Comparison of ENCODE assay signal across 9 cellular contexts in genomic region chr9:73133042-73133651, GRCh38. TPM values are rescaled to one million over a fixed set of nuclear protein-coding genes. Genes with fewer than 3 reads are reported as not detected.
A peak's percentile ranks its signal among the peaks of the same experiment; 100 is the strongest.
DNase-seq lines count a peak whose midpoint lies in the region; ATAC-seq and TF ChIP-seq lines count a peak whose summit lies in the region.
"Had no signal": no experiment of that assay in that cellular context is flagged by ENCODE, and none has a peak within 500 bp of the region (broad histone marks: within the 10 kb centered on the region; RNA-seq: fewer than 3 reads in every experiment).

No MANE protein-coding gene starts in this region.

- H3K4me1 ChIP-seq in esophagus squamous epithelium (peaks cover 5 to 68% (median 11%) of the 10 kb centered on the region in 3 donors), spleen (peaks cover 8 to 40% (median 15%) of the 10 kb centered on the region in 6 donors)

- TF ChIP-seq POLR2A in esophagus squamous epithelium (IDR thresholded peaks at IDR 0.05) = no peak
- no peak for TF ChIP-seq POLR2A in spleen (IDR thresholded peaks at IDR 0.05)

- H3K27ac ChIP-seq in RWPE1 (peak overlapping the region; percentile 65), esophagus squamous epithelium (peak overlapping the region; percentile 50 to 91 (median 86)), spleen (peak overlapping the region in 7 of 8 donors; percentile 84 to 93 (median 90))

- H3K36me3 ChIP-seq in esophagus squamous epithelium (no peaks in the 10 kb centered on the region), spleen (no peaks in the 10 kb centered on the region)

- no peak for ATAC-seq in HG03097 (IDR thresholded peaks at IDR 0.05; ENCODE audit: low FRiP score, unreplicated experiment)

- peak; percentile 6 for DNase-seq in NCI-H2107 treated with DMSO at 0.1 percent for 48 hours (lab: John Stamatoyannopoulos, UW; ENCODE audit: unreplicated experiment)
- no peak for DNase-seq in NCI-H2107 (lab: John Stamatoyannopoulos, UW)
- no peak for DNase-seq in RWPE1 (ENCODE audit: low spot score)
- DNase-seq in esophagus squamous epithelium (lab: John Stamatoyannopoulos, UW) = no peak
- no peak for DNase-seq in spleen
- no peak for DNase-seq in NCI-H2196 (lab: John Stamatoyannopoulos, UW; ENCODE audit: unreplicated experiment)
- no peak for DNase-seq in COLO668 (lab: John Stamatoyannopoulos, UW; ENCODE audit: unreplicated experiment)
- DNase-seq: NCI-H187 treated with DMSO at 0.1 percent for 48 hours had no signal

- POLR2A ChIA-PET in RWPE1 (lab: Yijun Ruan, JAX; ENCODE audit: low non-redundant PET) = no interaction called here

- H3K9me3 ChIP-seq in esophagus squamous epithelium (no peaks in the 10 kb centered on the region), spleen (no peaks in the 10 kb centered on the region)

- H3K4me3 ChIP-seq in esophagus squamous epithelium (peak overlapping the region in 3 of 4 donors; percentile 44 to 67 (median 48)), spleen (peak overlapping the region in 4 of 8 donors; percentile 31 to 70 (median 48))

- 49 to 64% methylated on average over 3 of the region's 3 CpGs for WGBS in esophagus squamous epithelium, 2 donors
- 55 to 78% (median 73%) methylated on average over 2 to 3 of the region's 3 CpGs for WGBS in spleen, 5 donors

- H3K27me3 ChIP-seq in esophagus squamous epithelium (no peaks in the 10 kb centered on the region), spleen (replicated peaks in 1 of 7) (no peaks in the 10 kb centered on the region)

- CTCF ChIA-PET in RWPE1 (lab: Yijun Ruan, JAX) = interaction anchor here (0.7 to 1.0 kb wide), 3 partner anchors 11 to 1328 kb away, joined by 3 to 4 read pairs (median 4); no protein-coding TSS in a partner anchor

- TF ChIP-seq CTCF in RWPE1 (conservative IDR thresholded peaks at IDR 0.05; ENCODE audit: low read depth) (no peak), esophagus squamous epithelium (IDR thresholded peaks at IDR 0.05) (no peak), spleen (IDR thresholded peaks at IDR 0.05 in 8 of 11, conservative IDR thresholded peaks at IDR 0.05 in 3 of 11) (no peak)

- intact Hi-C loops in esophagus squamous epithelium (cut with DNase I) = no loop called here
- intact Hi-C loops in spleen (cut with DNase I; ENCODE audit: low total_unique reads) = no loop called here

RNA-seq across cellular contexts. Expression of gene ANXA1, which starts 18.5 kb away (rescaled TPM):
- total RNA-seq in esophagus squamous epithelium (1,000 to 10,000 TPM; 5,313 to 9,451 (median 7,147) TPM), spleen (100 to 1,000 TPM in 3 of 7 donors, 10 to 100 TPM in 4; 68.9 to 123 (median 98.4) TPM)
- polyA plus RNA-seq in spleen = 10 to 100 TPM; 45.5 to 70.5 (median 46.5) TPM

Comparison
In these comparisons a context has a peak if more than half of its experiments do, and no peak if none do; other contexts are left out.
1. RNA of gene ANXA1, which starts 18.5 kb away (total RNA-seq): 5,313 to 9,451 TPM in esophagus squamous epithelium; 68.9 to 123 TPM in spleen; every median in the first group is over 10 times any median in the second.
2. Peak in every context shown above with its lines, with median percentiles within 50 percentile points of each other: H3K27ac ChIP-seq.